ENCODE assay signal across 8 cellular contexts in the genomic region with DNA sequence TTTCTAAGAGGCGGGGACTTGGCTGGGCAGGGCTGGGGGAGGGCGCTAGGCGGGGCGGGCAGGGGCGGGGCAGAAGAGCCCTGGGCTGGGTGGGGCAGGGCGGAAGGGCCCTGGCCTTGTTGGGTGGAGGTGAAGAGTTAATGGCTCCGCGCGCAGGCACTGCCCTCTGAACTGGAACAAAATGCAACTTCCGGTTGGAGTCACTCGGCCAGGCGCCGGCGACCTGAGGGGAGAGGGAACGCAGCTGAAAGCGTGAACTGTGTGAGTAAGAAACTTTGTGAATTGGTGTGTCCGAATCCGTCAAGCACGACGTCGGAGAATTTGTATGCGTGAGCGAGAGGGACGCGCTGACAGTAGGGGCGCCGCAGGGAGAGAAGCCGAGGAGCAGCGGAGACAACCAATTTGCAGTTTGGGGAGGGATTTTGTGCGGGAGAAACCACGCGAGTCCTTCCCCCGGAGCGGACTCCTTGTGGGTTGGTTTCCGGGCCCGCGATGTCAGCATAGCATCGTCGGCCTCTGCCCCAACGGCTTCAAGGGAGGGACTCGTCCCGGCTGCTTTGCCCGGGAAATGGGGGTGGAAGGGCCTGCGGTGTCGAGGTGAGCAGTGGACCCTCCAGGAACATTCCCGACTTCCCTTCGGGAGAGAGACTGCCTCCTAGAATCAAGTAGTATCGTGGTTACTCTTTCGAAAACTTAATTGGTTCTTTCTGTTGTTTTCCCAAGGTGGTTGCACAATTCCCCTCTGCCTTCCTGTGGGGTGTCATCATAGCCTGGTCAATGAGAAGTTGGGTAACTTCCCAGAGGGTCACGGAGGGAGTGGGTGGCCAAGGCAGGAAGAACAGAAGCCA. TPM values are rescaled to one million over a fixed set of nuclear protein-coding genes. Genes with fewer than 3 reads are reported as not detected.
A peak's percentile ranks its signal among the peaks of the same experiment; 100 is the strongest.
DNase-seq lines count a peak whose midpoint lies in the region; ATAC-seq and TF ChIP-seq lines count a peak whose summit lies in the region.

A gene with protein sequence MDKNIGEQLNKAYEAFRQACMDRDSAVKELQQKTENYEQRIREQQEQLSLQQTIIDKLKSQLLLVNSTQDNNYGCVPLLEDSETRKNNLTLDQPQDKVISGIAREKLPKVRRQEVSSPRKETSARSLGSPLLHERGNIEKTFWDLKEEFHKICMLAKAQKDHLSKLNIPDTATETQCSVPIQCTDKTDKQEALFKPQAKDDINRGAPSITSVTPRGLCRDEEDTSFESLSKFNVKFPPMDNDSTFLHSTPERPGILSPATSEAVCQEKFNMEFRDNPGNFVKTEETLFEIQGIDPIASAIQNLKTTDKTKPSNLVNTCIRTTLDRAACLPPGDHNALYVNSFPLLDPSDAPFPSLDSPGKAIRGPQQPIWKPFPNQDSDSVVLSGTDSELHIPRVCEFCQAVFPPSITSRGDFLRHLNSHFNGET (plus strand): TSS at position 203 of the 848 bp plus-strand sequence. CDS start 19,235 bp downstream, outside the sequence.

- no peaks in the 10 kb centered on the region for H3K4me1 ChIP-seq in thymus (ENCODE audit: control insufficient read depth, insufficient read depth, low read length)

- H3K27ac ChIP-seq in thymus (ENCODE audit: low read depth) = peak within 1 kb of the TSS; percentile 98

- no peaks in the 10 kb centered on the region for H3K9me3 Mint-ChIP-seq in activated naive CD8-positive, alpha-beta T cell (ENCODE audit: low read depth)
- peaks cover 4% of the 10 kb centered on the region for H3K9me3 Mint-ChIP-seq in glutamatergic neuron (ENCODE audit: unreplicated experiment)
- H3K9me3 Mint-ChIP-seq in osteocyte (ENCODE audit: unreplicated experiment) = no peaks in the 10 kb centered on the region

- H3K4me3 Mint-ChIP-seq in activated naive CD8-positive, alpha-beta T cell = peak within 1 kb of the TSS; percentile 100
- peak within 1 kb of the TSS; percentile 100 for H3K4me3 Mint-ChIP-seq in glutamatergic neuron (ENCODE audit: unreplicated experiment)
- peak within 1 kb of the TSS; percentile 97 for H3K4me3 Mint-ChIP-seq in osteocyte (ENCODE audit: unreplicated experiment)

- peak; percentile 83 for DNase-seq in NCI-H1092 (lab: John Stamatoyannopoulos, UW)
- peak; percentile 97 for DNase-seq in SKM-1 treated with dmso at 0.1 percent for 144 hours (lab: John Stamatoyannopoulos, UW; ENCODE audit: unreplicated experiment)
- peak; percentile 88 for DNase-seq in glutamatergic neuron
- DNase-seq in osteocyte (ENCODE audit: extremely low spot score, unreplicated experiment) = peak; percentile 92

- no peaks in the 10 kb centered on the region for H3K9me3 ChIP-seq in thymus (ENCODE audit: control insufficient read depth)

- peak within 1 kb of the TSS; percentile 94 for H3K4me3 ChIP-seq in GM08714 (ENCODE audit: low read length)
- peak within 1 kb of the TSS; percentile 94 for H3K4me3 ChIP-seq in thymus (ENCODE audit: low read length)

- no peaks in the 10 kb centered on the region for H3K27me3 ChIP-seq in thymus (ENCODE audit: control insufficient read depth, insufficient read depth)

- ATAC-seq in HG02588 (IDR thresholded peaks at IDR 0.05; ENCODE audit: unreplicated experiment) = peak; percentile 87

- H3K4me1 Mint-ChIP-seq in activated naive CD8-positive, alpha-beta T cell (ENCODE audit: low read depth) = peaks cover 49% of the 10 kb centered on the region
- H3K4me1 Mint-ChIP-seq in glutamatergic neuron (ENCODE audit: low read depth, unreplicated experiment) (peaks cover 4% of the 10 kb centered on the region), osteocyte (ENCODE audit: unreplicated experiment) (peaks cover 40% of the 10 kb centered on the region)

- H3K36me3 ChIP-seq in thymus (ENCODE audit: control insufficient read depth, insufficient read depth) = no peaks in the 10 kb centered on the region

- peak within 1 kb of the TSS; percentile 100 for H3K27ac Mint-ChIP-seq in activated naive CD8-positive, alpha-beta T cell
- H3K27ac Mint-ChIP-seq in glutamatergic neuron (ENCODE audit: unreplicated experiment) (peak within 1 kb of the TSS; percentile 100), osteocyte (ENCODE audit: unreplicated experiment) (peak within 1 kb of the TSS; percentile 99)

- WGBS in thymus = under 1% methylated on average over 50 of the region's 50 CpGs

- TF ChIP-seq CTCF in glutamatergic neuron (IDR thresholded peaks at IDR 0.05; ENCODE audit: partially characterized antibody, unreplicated experiment) (no peak), osteocyte (IDR thresholded peaks at IDR 0.05) (no peak)

- no peaks in the 10 kb centered on the region for H3K27me3 Mint-ChIP-seq in activated naive CD8-positive, alpha-beta T cell
- H3K27me3 Mint-ChIP-seq in glutamatergic neuron (ENCODE audit: unreplicated experiment) (peaks cover 2% of the 10 kb centered on the region), osteocyte (ENCODE audit: unreplicated experiment) (no peaks in the 10 kb centered on the region)

- peaks cover 24% of the 10 kb centered on the region for H3K36me3 Mint-ChIP-seq in activated naive CD8-positive, alpha-beta T cell
- H3K36me3 Mint-ChIP-seq in glutamatergic neuron (ENCODE audit: unreplicated experiment) (no peaks in the 10 kb centered on the region), osteocyte (ENCODE audit: unreplicated experiment) (peaks cover 14% of the 10 kb centered on the region)

RNA-seq across cellular contexts. Expression of the gene that starts here (rescaled TPM):
- total RNA-seq in glutamatergic neuron (ENCODE audit: unreplicated experiment) = 45.9 TPM
- total RNA-seq in osteocyte = 66.4 and 73.8 TPM in 2 replicates
- polyA plus RNA-seq in thymus = 57.7 TPM

Comparison
In these comparisons a context has a peak if more than half of its experiments do, and no peak if none do; other contexts are left out.
1. Peak in every context shown above with its lines: DNase-seq, ATAC-seq, H3K4me3 ChIP-seq and H3K27ac ChIP-seq.